In the genomic region with DNA sequence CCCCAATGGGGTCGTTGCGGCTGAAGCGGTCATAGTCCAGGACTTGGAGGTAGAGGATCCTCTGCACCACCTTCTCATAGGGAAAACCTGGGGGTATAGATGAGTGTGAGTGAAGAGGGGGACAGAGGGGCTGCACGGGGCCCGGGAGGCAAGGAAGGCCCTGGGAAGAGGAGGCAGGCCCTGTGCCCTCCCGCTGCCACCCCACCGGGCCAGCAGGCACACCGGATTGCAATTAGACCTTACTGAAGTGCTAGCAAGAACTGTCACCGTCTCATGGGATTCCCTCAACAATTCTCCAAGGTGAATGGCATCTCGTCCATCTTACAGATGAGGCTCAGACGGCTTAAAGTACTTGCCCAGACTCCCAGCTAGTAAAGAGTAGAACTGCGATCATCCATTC, we compare ENCODE assay signal across 11 cellular contexts. TPM values are rescaled to one million over a fixed set of nuclear protein-coding genes. Genes with fewer than 3 reads are reported as not detected.
"Had no signal": no experiment of that assay in that cellular context is flagged by ENCODE, and none has a peak within 500 bp of the region (broad histone marks: within the 10 kb centered on the region; RNA-seq: fewer than 3 reads in every experiment).

No MANE protein-coding gene starts in this region.

- H3K27ac Mint-ChIP-seq: HFFc6, IgD-negative memory B cell had no signal

- DNase-seq: GM23248, GOT3, H7, HFFc6 had no signal

- ATAC-seq: HCT116, HepG2 had no signal

- H3K4me3 ChIP-seq: GM23248, HAP-1 had no signal

- H3K36me3 ChIP-seq: HAP-1 had no signal

- H3K4me1 ChIP-seq: HAP-1 had no signal

- H3K9me3 ChIP-seq: HAP-1 had no signal

- H2AFZ ChIP-seq: GM23248 had no signal

- H3K27ac ChIP-seq: GM23248, HL-60 had no signal

- H3K9me3 Mint-ChIP-seq: HFFc6, IgD-negative memory B cell had no signal

- H3K4me3 Mint-ChIP-seq: HFFc6, IgD-negative memory B cell had no signal

- H3K9ac ChIP-seq: GM23248 had no signal

- H3K36me3 Mint-ChIP-seq: IgD-negative memory B cell had no signal

- H3K4me1 Mint-ChIP-seq: IgD-negative memory B cell had no signal

- FAIRE-seq: HepG2 had no signal

RNA-seq across cellular contexts. Expression of gene LRRC10B, which starts 15.9 kb away (rescaled TPM):
- total RNA-seq: H4, HepG2, HFFc6, HT1080 had no signal
- polyA plus RNA-seq: GM23248, HepG2, IgD-negative memory B cell had no signal

RNA-seq across cellular contexts. Expression of gene SYT7, which starts 56.4 kb away (rescaled TPM):
- polyA plus RNA-seq: IgD-negative memory B cell had no signal
